In genomic region chr2:198440833-198441232, GRCh38 we compare ENCODE assay signal across 22 cellular contexts.
A peak's percentile ranks its signal among the peaks of the same experiment; 100 is the strongest.
DNase-seq lines count a peak whose midpoint lies in the region; ATAC-seq and TF ChIP-seq lines count a peak whose summit lies in the region.
"Had no signal": no experiment of that assay in that cellular context is flagged by ENCODE, and none has a peak within 500 bp of the region (broad histone marks: within the 10 kb centered on the region; RNA-seq: fewer than 3 reads in every experiment).

No MANE protein-coding gene starts in this region.

- H3K79me1 ChIP-seq in mesendoderm (ENCODE audit: low read length): no peaks in the 10 kb centered on the region

- no peak overlapping the region for H3K4ac ChIP-seq in mesendoderm (ENCODE audit: low read depth, low read length)

- no peaks in the 10 kb centered on the region for H4K20me1 ChIP-seq in PC-9 (ENCODE audit: insufficient read depth)

- no peak overlapping the region for H3K56ac ChIP-seq in mesendoderm (ENCODE audit: low read length)

- no peak for DNase-seq in activated naive CD8-positive, alpha-beta T cell treated with anti-CD3 and anti-CD28 coated beads, Interleukin-2, amount 50 U/mL, for 24 hours
- no peak for DNase-seq in activated naive CD8-positive, alpha-beta T cell treated with anti-CD3 and anti-CD28 coated beads for 36 hours
- DNase-seq in PC-9 (peak in 1 of 2 experiments; percentile 36), epithelial cell of esophagus (ENCODE audit: low read depth) (peak; percentile 79), mesendoderm (peak; percentile 8), NCI-H748 treated with DMSO at 0.1 percent for 48 hours (lab: John Stamatoyannopoulos, UW) (no peak), DMS153 (lab: John Stamatoyannopoulos, UW) (no peak), NCI-H1417 (lab: John Stamatoyannopoulos, UW) (no peak)
- DNase-seq: 8988T, ACHN, NCI-H1092, NCI-H1436, NCI-H187, NCI-H2081 treated with DMSO at 0.1 percent for 48 hours, NCI-H2171, NCI-H524, NCI-H774, Right ventricle myocardium superior had no signal

- H3F3A ChIP-seq in PC-9 (ENCODE audit: insufficient read depth, low read depth): no peaks in the 10 kb centered on the region

- H3K27ac ChIP-seq in PC-9 (peak overlapping the region; percentile 46; the same call in 1 of the 2 replicates), mesendoderm (ENCODE audit: low read depth, low read length) (no peak overlapping the region)
- H3K27ac ChIP-seq: KMS-11, SJSA1 had no signal

- H3K36me3 ChIP-seq in PC-9 (ENCODE audit: low read depth): no peaks in the 10 kb centered on the region
- no peaks in the 10 kb centered on the region for H3K36me3 ChIP-seq in mesendoderm (ENCODE audit: control insufficient read depth, insufficient read depth, low read length)
- H3K36me3 ChIP-seq: SJSA1 had no signal

- no peak overlapping the region for H2AFZ ChIP-seq in PC-9

- no peaks in the 10 kb centered on the region for H3K79me2 ChIP-seq in PC-9 (ENCODE audit: low read depth)
- H3K79me2 ChIP-seq in mesendoderm (ENCODE audit: control insufficient read depth, insufficient read depth, low read length): no peaks in the 10 kb centered on the region

- H3K4me2 ChIP-seq in PC-9: no peak overlapping the region
- no peak overlapping the region for H3K4me2 ChIP-seq in mesendoderm (ENCODE audit: low read length)
- H3K4me2 ChIP-seq: KMS-11 had no signal

- H3K4me1 ChIP-seq in PC-9 (replicated peaks; ENCODE audit: insufficient read depth) (peaks cover 7% of the 10 kb centered on the region; the same call in 1 of the 2 replicates), mesendoderm (ENCODE audit: control insufficient read depth, low read depth, low read length) (no peaks in the 10 kb centered on the region)
- H3K4me1 ChIP-seq: SJSA1 had no signal

- no peaks in the 10 kb centered on the region; the same call in 1 of the 2 replicates for H3K9me3 ChIP-seq in PC-9 (ENCODE audit: insufficient read depth, low read depth)
- H3K9me3 ChIP-seq: SJSA1 had no signal

- no TSS peak for BruUV-seq in PC-9 (replicated peaks; lab: Mats Ljungman, UMichigan)

- no peaks in the 10 kb centered on the region for H3K9me3 Mint-ChIP-seq in activated naive CD8-positive, alpha-beta T cell treated with anti-CD3 and anti-CD28 coated beads, Interleukin-2, amount 50 U/mL, for 24 hours
- H3K9me3 Mint-ChIP-seq in activated naive CD8-positive, alpha-beta T cell treated with anti-CD3 and anti-CD28 coated beads for 36 hours: no peaks in the 10 kb centered on the region

- H3K36me3 Mint-ChIP-seq in activated naive CD8-positive, alpha-beta T cell treated with anti-CD3 and anti-CD28 coated beads, Interleukin-2, amount 50 U/mL, for 24 hours (ENCODE audit: low read depth): no peaks in the 10 kb centered on the region
- no peaks in the 10 kb centered on the region for H3K36me3 Mint-ChIP-seq in activated naive CD8-positive, alpha-beta T cell treated with anti-CD3 and anti-CD28 coated beads for 36 hours

- no peaks in the 10 kb centered on the region for H3K9me2 ChIP-seq in PC-9 (ENCODE audit: insufficient read depth)

- H3K27me3 ChIP-seq in PC-9 (ENCODE audit: insufficient read depth, low read depth) (no peaks in the 10 kb centered on the region), mesendoderm (ENCODE audit: insufficient read depth, low read length, poor library complexity) (no peaks in the 10 kb centered on the region)
- H3K27me3 ChIP-seq: SJSA1 had no signal

- no peak for TF ChIP-seq CTCF in PC-9 (conservative IDR thresholded peaks at IDR 0.05)
- TF ChIP-seq CTCF in epithelial cell of esophagus (IDR thresholded peaks at IDR 0.05; ENCODE audit: insufficient read depth, low read depth, low read length, missing control alignments): no peak

- H2BK120ac ChIP-seq in mesendoderm (ENCODE audit: low read depth, low read length): no peak overlapping the region

- POLR2A ChIA-PET in PC-9 (lab: Charles Lee; ENCODE audit: unreplicated experiment): no interaction called here

- peaks cover 19% of the 10 kb centered on the region for H3K4me1 Mint-ChIP-seq in activated naive CD8-positive, alpha-beta T cell treated with anti-CD3 and anti-CD28 coated beads, Interleukin-2, amount 50 U/mL, for 24 hours
- peaks cover 8% of the 10 kb centered on the region for H3K4me1 Mint-ChIP-seq in activated naive CD8-positive, alpha-beta T cell treated with anti-CD3 and anti-CD28 coated beads for 36 hours
- H3K4me1 Mint-ChIP-seq: IgD-negative memory B cell had no signal

- H3K23ac ChIP-seq in mesendoderm (ENCODE audit: low read length): no peak overlapping the region

- H3K4me3 ChIP-seq in PC-9 (no peak overlapping the region), epithelial cell of esophagus (ENCODE audit: low read length) (no peak overlapping the region), mesendoderm (ENCODE audit: low read length) (no peak overlapping the region)
- H3K4me3 ChIP-seq: SJSA1 had no signal

- ATAC-seq in activated naive CD8-positive, alpha-beta T cell treated with anti-CD3 and anti-CD28 coated beads, Interleukin-2, amount 50 U/mL, for 24 hours: no peak
- ATAC-seq: PC-3 had no signal

- H3K4me3 Mint-ChIP-seq in activated naive CD8-positive, alpha-beta T cell treated with anti-CD3 and anti-CD28 coated beads, Interleukin-2, amount 50 U/mL, for 24 hours: no peak overlapping the region
- H3K4me3 Mint-ChIP-seq in activated naive CD8-positive, alpha-beta T cell treated with anti-CD3 and anti-CD28 coated beads for 36 hours: no peak overlapping the region

- intact Hi-C loops in PC-9 (cut with micrococcal nuclease; ENCODE audit: unreplicated experiment): no loop called here

- no peak overlapping the region for H2BK15ac ChIP-seq in mesendoderm (replicated peaks; ENCODE audit: low read depth)

- H4K5ac ChIP-seq in mesendoderm (ENCODE audit: low read length): no peak overlapping the region

- H2BK5ac ChIP-seq in mesendoderm (ENCODE audit: low read length): no peak overlapping the region

- WGBS in mesendoderm (ENCODE audit: extremely low coverage, insufficient coverage, low lambda C conversion rate): no CpG with 5 or more reads among the region's 2 CpGs

- no peak overlapping the region for H3K9ac ChIP-seq in mesendoderm (ENCODE audit: low read length)
- H3K9ac ChIP-seq: KMS-11 had no signal

- peaks cover 2% of the 10 kb centered on the region for H3K27me3 Mint-ChIP-seq in activated naive CD8-positive, alpha-beta T cell treated with anti-CD3 and anti-CD28 coated beads, Interleukin-2, amount 50 U/mL, for 24 hours
- H3K27me3 Mint-ChIP-seq in activated naive CD8-positive, alpha-beta T cell treated with anti-CD3 and anti-CD28 coated beads for 36 hours: peaks cover 21% of the 10 kb centered on the region
- H3K27me3 Mint-ChIP-seq: IgD-negative memory B cell had no signal

- CTCF ChIA-PET in PC-9 (lab: Charles Lee): no interaction called here

- H2AK5ac ChIP-seq in mesendoderm (ENCODE audit: low read length): no peak overlapping the region

- H3K27ac Mint-ChIP-seq in activated naive CD8-positive, alpha-beta T cell treated with anti-CD3 and anti-CD28 coated beads, Interleukin-2, amount 50 U/mL, for 24 hours: peak overlapping the region; percentile 83
- no peak overlapping the region for H3K27ac Mint-ChIP-seq in activated naive CD8-positive, alpha-beta T cell treated with anti-CD3 and anti-CD28 coated beads for 36 hours
- H3K27ac Mint-ChIP-seq: IgD-negative memory B cell had no signal

- H4K8ac ChIP-seq in mesendoderm (ENCODE audit: low read depth, low read length): no peak overlapping the region

- H3K18ac ChIP-seq in mesendoderm (ENCODE audit: low read length): no peak overlapping the region

Comparison
In these comparisons a context has a peak if more than half of its experiments do, and no peak if none do; other contexts are left out.
1. DNase-seq: peak in epithelial cell of esophagus (single experiment) and mesendoderm (single experiment); none in activated naive CD8-positive, alpha-beta T cell treated with anti-CD3 and anti-CD28 coated beads, Interleukin-2, amount 50 U/mL, for 24 hours (single experiment), activated naive CD8-positive, alpha-beta T cell treated with anti-CD3 and anti-CD28 coated beads for 36 hours (single experiment), NCI-H748 treated with DMSO at 0.1 percent for 48 hours (single experiment), DMS153 (single experiment) and NCI-H1417 (0 of 3).